Comparison of ENCODE assay signal across 8 cellular contexts in the genomic region with DNA sequence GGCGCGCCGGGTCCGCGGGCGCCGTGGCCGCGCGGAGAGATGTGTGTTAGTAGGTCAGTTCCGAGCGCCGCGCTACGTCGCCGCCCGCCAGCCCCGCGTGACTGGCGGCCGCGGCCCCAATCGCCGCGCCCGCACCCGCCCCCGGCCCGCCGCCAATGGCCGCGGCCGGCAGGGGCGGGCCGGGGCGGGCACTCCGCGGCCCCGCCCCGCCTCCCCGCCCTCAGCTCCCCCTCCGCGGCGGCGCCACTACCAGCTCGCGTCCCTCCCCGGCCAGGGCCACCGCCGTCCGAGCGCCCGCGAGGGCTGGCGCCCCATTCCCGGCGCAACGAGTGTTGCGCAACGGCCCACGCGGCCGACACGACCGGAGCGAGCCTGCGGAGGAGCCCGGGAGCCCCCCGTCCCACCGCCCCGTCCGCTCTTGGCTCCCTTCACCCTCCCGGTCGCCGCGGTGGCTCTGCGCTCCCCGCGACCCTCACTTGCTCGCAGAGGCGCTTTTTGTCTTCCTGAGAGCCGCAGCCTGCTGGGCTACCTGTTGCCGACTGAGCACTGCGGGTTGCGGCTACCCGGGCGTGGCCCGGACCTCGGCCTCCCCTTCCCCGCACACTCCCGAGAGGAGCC. TPM values are rescaled to one million over a fixed set of nuclear protein-coding genes. Genes with fewer than 3 reads are reported as not detected.
DNase-seq lines count a peak whose midpoint lies in the region; ATAC-seq and TF ChIP-seq lines count a peak whose summit lies in the region.

A gene with protein sequence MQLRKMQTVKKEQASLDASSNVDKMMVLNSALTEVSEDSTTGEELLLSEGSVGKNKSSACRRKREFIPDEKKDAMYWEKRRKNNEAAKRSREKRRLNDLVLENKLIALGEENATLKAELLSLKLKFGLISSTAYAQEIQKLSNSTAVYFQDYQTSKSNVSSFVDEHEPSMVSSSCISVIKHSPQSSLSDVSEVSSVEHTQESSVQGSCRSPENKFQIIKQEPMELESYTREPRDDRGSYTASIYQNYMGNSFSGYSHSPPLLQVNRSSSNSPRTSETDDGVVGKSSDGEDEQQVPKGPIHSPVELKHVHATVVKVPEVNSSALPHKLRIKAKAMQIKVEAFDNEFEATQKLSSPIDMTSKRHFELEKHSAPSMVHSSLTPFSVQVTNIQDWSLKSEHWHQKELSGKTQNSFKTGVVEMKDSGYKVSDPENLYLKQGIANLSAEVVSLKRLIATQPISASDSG (minus strand): TSS at position 48 of the 618 bp plus-strand sequence. CDS start 13,098 bp downstream, outside the sequence.

- peaks cover 17% of the 10 kb centered on the region; the same call in 1 of the 2 replicates for H4K20me1 ChIP-seq in OCI-LY7 (ENCODE audit: insufficient read depth, low read length)

- H3K36me3 ChIP-seq in CD4-positive, CD25-positive, alpha-beta regulatory T cell (ENCODE audit: control insufficient read depth, insufficient read depth, low read length) = no peaks in the 10 kb centered on the region
- H3K36me3 ChIP-seq in OCI-LY7 (ENCODE audit: insufficient read depth, low read length) = no peaks in the 10 kb centered on the region

- peak within 1 kb of the TSS; percentile 80 for H3K4me3 ChIP-seq in CD4-positive, CD25-positive, alpha-beta regulatory T cell (ENCODE audit: low read depth, low read length)
- peak within 1 kb of the TSS; percentile 85 for H3K4me3 ChIP-seq in OCI-LY7 (ENCODE audit: low read depth, low read length, poor library complexity, severe bottlenecking)
- peak within 1 kb of the TSS; percentile 84 for H3K4me3 ChIP-seq in epithelial cell of proximal tubule (ENCODE audit: low read depth, low read length)

- H3K79me2 ChIP-seq in OCI-LY7 (ENCODE audit: insufficient read depth, low read depth, low read length) = peaks cover 8% of the 10 kb centered on the region

- H3K4me1 ChIP-seq in CD4-positive, CD25-positive, alpha-beta regulatory T cell (ENCODE audit: control insufficient read depth, insufficient read depth, low read length, poor library complexity, severe bottlenecking) = peaks cover 36% of the 10 kb centered on the region
- peaks cover 22% of the 10 kb centered on the region for H3K4me1 ChIP-seq in OCI-LY7 (ENCODE audit: insufficient read depth, low read length, poor library complexity, severe bottlenecking)

- peaks cover 17 to 43% (median 32%) of the 10 kb centered on the region in 4 donors for H3K4me1 Mint-ChIP-seq in CD4-positive, CD25-positive, alpha-beta regulatory T cell

- peaks cover 82% of the 10 kb centered on the region for H3K27me3 Mint-ChIP-seq in CD4-positive, CD25-positive, alpha-beta regulatory T cell

- H3K9me3 ChIP-seq in CD4-positive, CD25-positive, alpha-beta regulatory T cell (ENCODE audit: control insufficient read depth in 2 of 2, low read length in 2 of 2) = no peaks in the 10 kb centered on the region
- H3K9me3 ChIP-seq in OCI-LY7 (ENCODE audit: low read length) = no peaks in the 10 kb centered on the region

- H3K36me3 Mint-ChIP-seq in CD4-positive, CD25-positive, alpha-beta regulatory T cell = no peaks in the 10 kb centered on the region

- intact Hi-C loops in OCI-LY7 (cut with micrococcal nuclease; ENCODE audit: unreplicated experiment) = loop anchor here (2.0 to 5.0 kb wide), 3 partner anchors 63 to 389 kb away; a partner anchor contains a TSS

- H3K27ac ChIP-seq in CD4-positive, CD25-positive, alpha-beta regulatory T cell (ENCODE audit: insufficient read depth, low read length, poor library complexity, severe bottlenecking) = no peak within 1 kb of the TSS
- no peak within 1 kb of the TSS for H3K27ac ChIP-seq in OCI-LY7 (ENCODE audit: low read depth, low read length, poor library complexity, severe bottlenecking)

- TF ChIP-seq CTCF in OCI-LY7 (conservative IDR thresholded peaks at IDR 0.05; ENCODE audit: low read length) (no peak), epithelial cell of proximal tubule (conservative IDR thresholded peaks at IDR 0.05; ENCODE audit: low read depth, low read length) (no peak)

- CTCF ChIA-PET in OCI-LY7 (lab: Charles Lee; ENCODE audit: unreplicated experiment) = interaction anchor here (0.6 to 1.4 kb wide), 2 partner anchors 64 to 387 kb away, joined by 3 read pairs; no protein-coding TSS in a partner anchor

- peak within 1 kb of the TSS; percentile 30 to 93 (median 93) for H3K27ac Mint-ChIP-seq in CD4-positive, CD25-positive, alpha-beta regulatory T cell

- BruUV-seq in OCI-LY7 (replicated peaks; lab: Mats Ljungman, UMichigan) = no TSS peak

- peaks cover 0 to 12% (median 0%) of the 10 kb centered on the region in 7 donors for H3K9me3 Mint-ChIP-seq in CD4-positive, CD25-positive, alpha-beta regulatory T cell

- peak within 1 kb of the TSS; percentile 98 for H3K4me2 ChIP-seq in OCI-LY7 (ENCODE audit: low read length)

- H3K9me2 ChIP-seq in OCI-LY7 (ENCODE audit: insufficient read depth, low read length) = no peaks in the 10 kb centered on the region

- peak within 1 kb of the TSS; percentile 68 for H2AFZ ChIP-seq in OCI-LY7 (ENCODE audit: low read length)

- POLR2A ChIA-PET in OCI-LY7 (lab: Charles Lee) = no interaction called here

- H3K4me3 Mint-ChIP-seq in CD4-positive, CD25-positive, alpha-beta regulatory T cell = peak within 1 kb of the TSS; percentile 88 to 96 (median 90)

- ATAC-seq in CD4-positive, CD25-positive, alpha-beta regulatory T cell (ENCODE audit: low read depth in 2 of 2) = peak; percentile 78 to 81
- ATAC-seq in GM19455 (IDR thresholded peaks at IDR 0.05; ENCODE audit: unreplicated experiment) = peak; percentile 74

- DNase-seq in CD4-positive, CD25-positive, alpha-beta regulatory T cell = peak; percentile 42 to 74 (median 55)
- DNase-seq in HK-2 (ENCODE audit: unreplicated experiment) (peak; percentile 76), OCI-LY7 (ENCODE audit: low spot score) (peak; percentile 83), epithelial cell of proximal tubule (ENCODE audit: low read depth) (no peak), mucosa of gallbladder (ENCODE audit: low spot score) (peak; percentile 82)
- peak; percentile 75 for DNase-seq in activated T-cell treated with anti-CD3 and anti-CD28 coated beads, Interleukin-2, amount 50 U/mL, for 1 hour
- peak; percentile 18 to 36 for DNase-seq in stimulated activated CD8-positive, alpha-beta memory T cell treated with anti-CD3 and anti-CD28 coated beads, Interleukin-4, amount 100 ng/mL, for 4 hours (ENCODE audit: low read depth in 2 of 2, low spot score in 1 of 2)

- peaks cover 39% of the 10 kb centered on the region for H3K27me3 ChIP-seq in CD4-positive, CD25-positive, alpha-beta regulatory T cell (ENCODE audit: control insufficient read depth, insufficient read depth, low read length)

RNA-seq across cellular contexts. Expression of the gene that starts here (rescaled TPM):
- 8.2 TPM for total RNA-seq in CD4-positive, CD25-positive, alpha-beta regulatory T cell
- 1 to 10 TPM in 3 of 4 donors, under 1 TPM in 1; 0.55 to 3.2 (median 1.1) TPM for polyA plus RNA-seq in CD4-positive, CD25-positive, alpha-beta regulatory T cell
- 6.2 and 6.3 TPM in 2 replicates for total RNA-seq in OCI-LY7 (2014; rRNA removed; shearing (Covaris generic))
- total RNA-seq in OCI-LY7 (2022) (11.2 and 11.9 TPM in 2 replicates), epithelial cell of proximal tubule (10.3 and 12.7 TPM in 2 replicates), mucosa of gallbladder (16.4 TPM)
